ENCODE assay signal across 1 cellular context in genomic region chr17:76239538-76240274, GRCh38.
A peak's percentile ranks its signal among the peaks of the same experiment; 100 is the strongest.
TF ChIP-seq lines count a peak whose summit lies in the region.

No MANE protein-coding gene starts in this region.

TF ChIP-seq in WTC11, 78 proteins besides CTCF, POLR2A, EP300 and RAD21 (continued from another document and continues in another):
- TF ChIP-seq HMGXB4 (CRISPR knock-in tag; IDR thresholded peaks at IDR 0.05) (no peak), CDX4 (CRISPR knock-in tag; IDR thresholded peaks at IDR 0.05; ENCODE audit: borderline replicate concordance) (no peak), FOXP1 (CRISPR knock-in tag; IDR thresholded peaks at IDR 0.05; ENCODE audit: borderline replicate concordance) (peak; percentile 70), NR3C1 (CRISPR knock-in tag; conservative IDR thresholded peaks at IDR 0.05; ENCODE audit: low read depth) (no peak), CREM (CRISPR knock-in tag; IDR thresholded peaks at IDR 0.05) (0 out of 2 replicates have a peak, but pooled peaks have one; percentile 41), GRHL2 (CRISPR knock-in tag; IDR thresholded peaks at IDR 0.05; ENCODE audit: insufficient replicate concordance, severe bottlenecking) (no peak), AFF4 (CRISPR knock-in tag; IDR thresholded peaks at IDR 0.05; ENCODE audit: borderline replicate concordance) (no peak), KAT7 (CRISPR knock-in tag; IDR thresholded peaks at IDR 0.05; ENCODE audit: borderline replicate concordance) (no peak), CREB1 (CRISPR knock-in tag; IDR thresholded peaks at IDR 0.05) (no peak), PREB (CRISPR knock-in tag; IDR thresholded peaks at IDR 0.05; ENCODE audit: borderline replicate concordance) (no peak), E2F4 (CRISPR knock-in tag; IDR thresholded peaks at IDR 0.05; ENCODE audit: borderline replicate concordance, low read depth) (no peak), MYBL2 (CRISPR knock-in tag; IDR thresholded peaks at IDR 0.05) (peak; percentile 55; the same call in 1 of the 2 replicates), PRDM15 (CRISPR knock-in tag; IDR thresholded peaks at IDR 0.05) (no peak), ZNF281 (CRISPR knock-in tag; IDR thresholded peaks at IDR 0.05) (no peak), STAT6 (CRISPR knock-in tag; conservative IDR thresholded peaks at IDR 0.05; ENCODE audit: low read depth) (no peak), SP1 (CRISPR knock-in tag; conservative IDR thresholded peaks at IDR 0.05) (0 out of 2 replicates have a peak, but pooled peaks have one; percentile 28), SMAD4 (CRISPR knock-in tag; IDR thresholded peaks at IDR 0.05) (no peak; the same call in 1 of the 2 replicates), CBFB (CRISPR knock-in tag; IDR thresholded peaks at IDR 0.05; ENCODE audit: low read depth) (no peak), ERG (CRISPR knock-in tag; IDR thresholded peaks at IDR 0.05) (no peak), ZNF425 (CRISPR knock-in tag; conservative IDR thresholded peaks at IDR 0.05) (no peak), ATF1 (CRISPR knock-in tag; IDR thresholded peaks at IDR 0.05) (no peak), NR1H2 (CRISPR knock-in tag; IDR thresholded peaks at IDR 0.05) (no peak), GTF2I (CRISPR knock-in tag; conservative IDR thresholded peaks at IDR 0.05) (no peak), ZNF396 (CRISPR knock-in tag; IDR thresholded peaks at IDR 0.05; ENCODE audit: borderline replicate concordance) (no peak), USF1 (CRISPR knock-in tag; IDR thresholded peaks at IDR 0.05) (peak; percentile 43; the same call in 1 of the 2 replicates)
